ENCODE assay signal across 7 cellular contexts in genomic region chr11:120357620-120358019, GRCh38. TPM values are rescaled to one million over a fixed set of nuclear protein-coding genes. Genes with fewer than 3 reads are reported as not detected.
"Had no signal": no experiment of that assay in that cellular context is flagged by ENCODE, and none has a peak within 500 bp of the region (broad histone marks: within the 10 kb centered on the region; RNA-seq: fewer than 3 reads in every experiment).

No MANE protein-coding gene starts in this region.

- H2AFZ ChIP-seq: GM23338 had no signal

- H3K4me3 ChIP-seq: GM23338 had no signal

- FAIRE-seq: H1, H54, HTR-8/SVneo had no signal

- DNase-seq: H9, HCEC 1CT had no signal

- ATAC-seq: GM23338 had no signal

- H3K4me2 ChIP-seq: GM23338 had no signal

RNA-seq across cellular contexts. Expression of gene TLCD5, which starts 32.5 kb away (rescaled TPM):
- polyA plus RNA-seq: IgD-negative memory B cell had no signal
